In genomic region chr13:39385621-39386231, GRCh38 we compare ENCODE assay signal across 15 cellular contexts.
DNase-seq lines count a peak whose midpoint lies in the region; ATAC-seq, FAIRE-seq and TF ChIP-seq lines count a peak whose summit lies in the region.
"Had no signal": no experiment of that assay in that cellular context is flagged by ENCODE, and none has a peak within 500 bp of the region (broad histone marks: within the 10 kb centered on the region; RNA-seq: fewer than 3 reads in every experiment).

No MANE protein-coding gene starts in this region.

- intact Hi-C loops in esophagus muscularis mucosa (cut with DNase I), result no loop called here
- intact Hi-C loops in pancreas (cut with DNase I), result no loop called here

- H3K4me3 ChIP-seq in HEK293 (ENCODE audit: low read depth, low read length), result no peak overlapping the region
- H3K4me3 ChIP-seq in esophagus muscularis mucosa, result no peak overlapping the region
- no peak overlapping the region for H3K4me3 ChIP-seq in pancreas
- H3K4me3 ChIP-seq: colonic mucosa, ovary had no signal

- POLR2A ChIA-PET in HEK293 (lab: Yijun Ruan, JAX), result interaction anchor here (0.6 to 0.8 kb wide), 2 partner anchors 15 to 1537 kb away, joined by 3 read pairs; no protein-coding TSS in a partner anchor

- CTCF ChIA-PET in HEK293 (lab: Yijun Ruan, JAX), result interaction anchor here (0.6 to 1.4 kb wide), 3 partner anchors 11 to 227 kb away, joined by 3 to 5 read pairs (median 3); no protein-coding TSS in a partner anchor

- 29% methylated on average over 3 of the region's 3 CpGs for WGBS in esophagus muscularis mucosa
- WGBS in pancreas, 2 donors, result 21 to 28% methylated on average over 3 of the region's 3 CpGs

- no peak for TF ChIP-seq POLR2A in esophagus muscularis mucosa (IDR thresholded peaks at IDR 0.05; ENCODE audit: low read depth)

- H3K27me3 ChIP-seq in esophagus muscularis mucosa, result no peaks in the 10 kb centered on the region
- no peaks in the 10 kb centered on the region for H3K27me3 ChIP-seq in pancreas
- H3K27me3 ChIP-seq: colonic mucosa, foreskin keratinocyte, ovary had no signal

- ATAC-seq in pancreas (peak in 3 of 4 donors; percentile 70 to 78 (median 75)), HG03280 (IDR thresholded peaks at IDR 0.05; ENCODE audit: unreplicated experiment) (no peak), GM19463 (IDR thresholded peaks at IDR 0.05; ENCODE audit: unreplicated experiment) (no peak), GM19351 (IDR thresholded peaks at IDR 0.05; ENCODE audit: unreplicated experiment) (no peak)
- ATAC-seq: foreskin keratinocyte, HCT116 had no signal

- TF ChIP-seq CTCF in HEK293 (tag by site-specific recombination; IDR thresholded peaks at IDR 0.05), result no peak
- TF ChIP-seq CTCF in esophagus muscularis mucosa (IDR thresholded peaks at IDR 0.05), result no peak
- no peak for TF ChIP-seq CTCF in pancreas (IDR thresholded peaks at IDR 0.05)

- H3K4me1 ChIP-seq in HEK293 (ENCODE audit: control insufficient read depth, insufficient read depth, low read length), result peaks cover 26% of the 10 kb centered on the region
- peaks cover 19 to 25% (median 23%) of the 10 kb centered on the region in 4 donors for H3K4me1 ChIP-seq in esophagus muscularis mucosa
- no peaks in the 10 kb centered on the region for H3K4me1 ChIP-seq in pancreas
- H3K4me1 ChIP-seq: colonic mucosa, foreskin keratinocyte had no signal

- H3K9me3 ChIP-seq in HEK293 (ENCODE audit: control insufficient read depth, insufficient read depth, low read depth, low read length) (no peaks in the 10 kb centered on the region), esophagus muscularis mucosa (no peaks in the 10 kb centered on the region), pancreas (no peaks in the 10 kb centered on the region)
- H3K9me3 ChIP-seq: colonic mucosa, ovary had no signal

- peak; percentile 75 for DNase-seq in NCI-H748 (lab: John Stamatoyannopoulos, UW; ENCODE audit: unreplicated experiment)
- no peak for DNase-seq in esophagus muscularis mucosa (ENCODE audit: extremely low spot score)
- DNase-seq in pancreas, result no peak
- DNase-seq in NCI-H128 (lab: John Stamatoyannopoulos, UW; ENCODE audit: unreplicated experiment), result no peak
- DNase-seq: activated CD4-positive, alpha-beta memory T cell treated with anti-CD3 and anti-CD28 coated beads for 36 hours; colonic mucosa; foreskin keratinocyte; NCI-H526 treated with DMSO at 0.1 percent for 48 hours; ovary; stimulated activated naive CD4-positive, alpha-beta T cell treated with Interleukin-2 at 50 U/mL for 16 hours had no signal

- peak overlapping the region; percentile 88 for H3K27ac ChIP-seq in HEK293 (ENCODE audit: extremely low read depth, low read depth, low read length)
- peak overlapping the region in 3 of 4 donors; percentile 3 to 62 (median 20) for H3K27ac ChIP-seq in esophagus muscularis mucosa (replicated peaks in 1 of 4)
- no peak overlapping the region for H3K27ac ChIP-seq in pancreas
- H3K27ac ChIP-seq: colonic mucosa, foreskin keratinocyte, ovary had no signal

- TF ChIP-seq EP300 in esophagus muscularis mucosa (IDR thresholded peaks at IDR 0.05), result no peak

- H3K36me3 ChIP-seq in HEK293 (ENCODE audit: control insufficient read depth in 2 of 2, insufficient read depth in 1 of 2, low read length in 2 of 2) (no peaks in the 10 kb centered on the region), esophagus muscularis mucosa (no peaks in the 10 kb centered on the region), pancreas (no peaks in the 10 kb centered on the region)
- H3K36me3 ChIP-seq: colonic mucosa, ovary had no signal

- FAIRE-seq in pancreas (lab: Jason Lieb, UNC), result no peak

TF ChIP-seq in HEK293, 187 proteins besides CTCF, POLR2A, EP300 and RAD21 (continues in another document):
- TF ChIP-seq ZNF776 (tag by site-specific recombination; IDR thresholded peaks at IDR 0.05; ENCODE audit: borderline replicate concordance) (no peak), ZNF155 (tag by site-specific recombination; IDR thresholded peaks at IDR 0.05) (no peak), ZNF621 (tag by site-specific recombination; IDR thresholded peaks at IDR 0.05) (no peak), YY2 (tag by site-specific recombination; IDR thresholded peaks at IDR 0.05) (no peak), TSHZ1 (tag by site-specific recombination; IDR thresholded peaks at IDR 0.05; ENCODE audit: borderline replicate concordance) (peak; percentile 22; the same call in 1 of the 2 replicates), ZNF335 (tag by site-specific recombination; conservative IDR thresholded peaks at IDR 0.05) (no peak), YY1 (tag by site-specific recombination; IDR thresholded peaks at IDR 0.05) (peak; percentile 30; the same call in 1 of the 2 replicates), ZNF555 (tag by site-specific recombination; conservative IDR thresholded peaks at IDR 0.05) (no peak), ZNF214 (tag by site-specific recombination; IDR thresholded peaks at IDR 0.05; ENCODE audit: borderline replicate concordance) (no peak), PRDM1 (tag by site-specific recombination; IDR thresholded peaks at IDR 0.05) (peak; percentile 44), ZNF664 (tag by site-specific recombination; IDR thresholded peaks at IDR 0.05) (peak; percentile 91), ZNF366 (tag by site-specific recombination; conservative IDR thresholded peaks at IDR 0.05) (peak; percentile 65), ZSCAN18 (tag by site-specific recombination; IDR thresholded peaks at IDR 0.05) (no peak), FEZF1 (tag by site-specific recombination; IDR thresholded peaks at IDR 0.05) (peak; percentile 98), ZNF311 (tag by site-specific recombination; IDR thresholded peaks at IDR 0.05; ENCODE audit: borderline replicate concordance) (no peak), ZNF501 (tag by site-specific recombination; IDR thresholded peaks at IDR 0.05) (peak; percentile 39; the same call in 1 of the 2 replicates), ZNF768 (tag by site-specific recombination; IDR thresholded peaks at IDR 0.05) (no peak), ZNF514 (tag by site-specific recombination; IDR thresholded peaks at IDR 0.05) (no peak), PATZ1 (tag by site-specific recombination; IDR thresholded peaks at IDR 0.05) (no peak), ZNF10 (tag by site-specific recombination; IDR thresholded peaks at IDR 0.05) (0 out of 2 replicates have a peak, but pooled peaks have one; percentile 16), ZNF184 (tag by site-specific recombination; IDR thresholded peaks at IDR 0.05) (no peak), ZNF626 (tag by site-specific recombination; IDR thresholded peaks at IDR 0.05) (no peak), ZNF302 (tag by site-specific recombination; IDR thresholded peaks at IDR 0.05; ENCODE audit: low read depth) (no peak)

Comparison
In these comparisons a context has a peak if more than half of its experiments do, and no peak if none do; other contexts are left out.
1. H3K27ac ChIP-seq: peak in HEK293 (single experiment) and esophagus muscularis mucosa (3 of 4); none in pancreas (0 of 4).
2. ATAC-seq: peak in pancreas (3 of 4); none in HG03280 (single experiment), GM19463 (single experiment) and GM19351 (single experiment).